ENCODE assay signal across 8 cellular contexts in genomic region chr5:11056560-11056959, GRCh38.
"Had no signal": no experiment of that assay in that cellular context is flagged by ENCODE, and none has a peak within 500 bp of the region (broad histone marks: within the 10 kb centered on the region; RNA-seq: fewer than 3 reads in every experiment).

No MANE protein-coding gene starts in this region.

- H3K4me1 ChIP-seq: HAP-1 had no signal

- H3K4me3 ChIP-seq: GM23248, HAP-1 had no signal

- H3K9me3 ChIP-seq: HAP-1 had no signal

- FAIRE-seq: HepG2 had no signal

- H3K36me3 ChIP-seq: HAP-1 had no signal

- DNase-seq: GM23248, GOT3, H7, HFFc6 had no signal

- H2AFZ ChIP-seq: GM23248 had no signal

- H3K27ac ChIP-seq: GM23248, HL-60 had no signal

- ATAC-seq: HCT116, HepG2 had no signal

- H3K9ac ChIP-seq: GM23248 had no signal
